ENCODE assay signal across 14 cellular contexts in the genomic region with DNA sequence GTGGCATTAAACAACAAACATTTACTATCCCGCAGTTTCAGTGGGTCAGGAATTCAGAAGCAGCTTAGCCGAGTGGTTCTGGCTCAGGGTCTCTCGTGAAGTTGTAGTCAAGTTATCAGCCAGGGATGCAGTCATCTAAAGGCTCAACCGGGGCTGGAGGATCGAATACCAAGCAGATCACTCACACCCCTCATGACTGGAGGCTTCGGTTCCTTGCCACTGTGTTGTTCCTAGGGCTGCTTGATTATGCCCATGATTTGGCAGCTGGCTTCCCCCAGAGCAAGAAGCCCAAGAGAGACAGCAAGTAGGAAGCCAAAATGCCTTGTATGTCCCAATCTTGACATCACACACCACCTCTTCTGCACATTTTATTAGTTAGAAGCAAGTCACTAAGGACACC. TPM values are rescaled to one million over a fixed set of nuclear protein-coding genes. Genes with fewer than 3 reads are reported as not detected.
DNase-seq lines count a peak whose midpoint lies in the region; ATAC-seq and TF ChIP-seq lines count a peak whose summit lies in the region.
"Had no signal": no experiment of that assay in that cellular context is flagged by ENCODE, and none has a peak within 500 bp of the region (broad histone marks: within the 10 kb centered on the region; RNA-seq: fewer than 3 reads in every experiment).

No MANE protein-coding gene starts in this region.

- H2BK5ac ChIP-seq in neuronal stem cell (ENCODE audit: low read length) = no peak overlapping the region

- H3K9ac ChIP-seq in fibroblast of lung (ENCODE audit: insufficient read depth, low read length) (no peak overlapping the region), neuronal stem cell (ENCODE audit: low read depth, low read length, poor library complexity) (no peak overlapping the region)
- H3K9ac ChIP-seq: BLaER1 treated with 17β-estradiol and CSF1 and Interleukin-3, amounts not matched to agents 10 nM and 100 nM had no signal

- H3K4me1 ChIP-seq in fibroblast of lung (ENCODE audit: control insufficient read depth, extremely low read depth, insufficient read depth, low read length) (peaks cover 9% of the 10 kb centered on the region), right cardiac atrium (ENCODE audit: control insufficient read depth, insufficient read depth, low read length) (no peaks in the 10 kb centered on the region), neuronal stem cell (ENCODE audit: control insufficient read depth in 2 of 2, insufficient read depth in 1 of 2, low read depth in 1 of 2, low read length in 2 of 2) (peaks cover 4 to 5% of the 10 kb centered on the region in 2 donors)

- H2AFZ ChIP-seq in fibroblast of lung (ENCODE audit: low read length) (no peak overlapping the region), neuronal stem cell (ENCODE audit: low read length) (no peak overlapping the region)

- H3K18ac ChIP-seq in neuronal stem cell (ENCODE audit: low read length) = no peak overlapping the region

- H3K14ac ChIP-seq in neuronal stem cell (ENCODE audit: low read length) = no peak overlapping the region

- no peak for ATAC-seq in GM19035 (IDR thresholded peaks at IDR 0.05; ENCODE audit: unreplicated experiment)
- no peak for ATAC-seq in right cardiac atrium
- ATAC-seq: activated CD4-positive, CD25-positive, alpha-beta regulatory T cell treated with anti-CD3 and anti-CD28 coated beads, Interleukin-2, amount 50 U/mL, for 24 hours had no signal

- H3K36me3 ChIP-seq in fibroblast of lung (ENCODE audit: control insufficient read depth, insufficient read depth, low read length) (no peaks in the 10 kb centered on the region), neuronal stem cell (replicated peaks in 1 of 2; ENCODE audit: control insufficient read depth in 2 of 2, insufficient read depth in 2 of 2, low read length in 2 of 2) (no peaks in the 10 kb centered on the region)
- H3K36me3 ChIP-seq: BLaER1 treated with 17β-estradiol and CSF1 and Interleukin-3, amounts not matched to agents 10 nM and 100 nM had no signal

- H2BK12ac ChIP-seq in neuronal stem cell (ENCODE audit: low read length) = no peak overlapping the region

- no peaks in the 10 kb centered on the region for H3K27me3 ChIP-seq in fibroblast of lung (ENCODE audit: control insufficient read depth, insufficient read depth, low read length)
- H3K27me3 ChIP-seq in right cardiac atrium (ENCODE audit: control insufficient read depth, insufficient read depth) = no peaks in the 10 kb centered on the region
- no peaks in the 10 kb centered on the region for H3K27me3 ChIP-seq in neuronal stem cell (ENCODE audit: control insufficient read depth in 3 of 3, insufficient read depth in 3 of 3, low read depth in 1 of 3, low read length in 3 of 3)
- H3K27me3 ChIP-seq: BLaER1 treated with 17β-estradiol and CSF1 and Interleukin-3, amounts not matched to agents 10 nM and 100 nM had no signal

- no peak overlapping the region for H4K91ac ChIP-seq in neuronal stem cell (ENCODE audit: low read depth, low read length, poor library complexity)

- no peak overlapping the region for H2AK5ac ChIP-seq in neuronal stem cell (ENCODE audit: low read depth, low read length)

- DNase-seq in ELR (ENCODE audit: low read depth) = peak; percentile 84
- DNase-seq in RPMI7951 (ENCODE audit: low read depth) = peak; percentile 75
- DNase-seq in fibroblast of lung (ENCODE audit: low read depth in 2 of 2) = peak; percentile 63 to 75
- DNase-seq in renal cortical epithelial cell (ENCODE audit: low read depth) = peak; percentile 83
- no peak for DNase-seq in right cardiac atrium
- DNase-seq in NCI-H1694 (lab: John Stamatoyannopoulos, UW) = no peak
- DNase-seq in neuronal stem cell (ENCODE audit: low spot score) = no peak
- DNase-seq: activated naive CD4-positive, alpha-beta T cell treated with anti-CD3 and anti-CD28 coated beads, Interleukin-2, amount 50 U/mL, for 16 hours; cerebellar nuclear complex; NCI-H1105; stimulated activated CD4-positive, alpha-beta T cell treated with anti-CD3 and anti-CD28 coated beads, Interleukin-15, amount 100 ng/mL, for 24 hours had no signal

- H3K27ac ChIP-seq in fibroblast of lung (ENCODE audit: insufficient read depth, low read length) = no peak overlapping the region
- H3K27ac ChIP-seq in right cardiac atrium (ENCODE audit: low read length) = no peak overlapping the region
- no peak overlapping the region for H3K27ac ChIP-seq in neuronal stem cell (replicated peaks; ENCODE audit: low read length)
- H3K27ac ChIP-seq: BLaER1 treated with 17β-estradiol and CSF1 and Interleukin-3, amounts not matched to agents 10 nM and 100 nM had no signal

- 87% methylated on average over 6 of the region's 6 CpGs for WGBS in right cardiac atrium
- no CpG with 5 or more reads among the region's 6 CpGs for WGBS in neuronal stem cell (ENCODE audit: extremely low coverage in 2 of 2, insufficient read length in 2 of 2, insufficient replicate concordance in 1 of 2), 2 donors

- H4K20me1 ChIP-seq in fibroblast of lung (ENCODE audit: control insufficient read depth, extremely low read depth, insufficient read depth, low read length) = no peaks in the 10 kb centered on the region
- H4K20me1 ChIP-seq: BLaER1 treated with 17β-estradiol and CSF1 and Interleukin-3, amounts not matched to agents 10 nM and 100 nM had no signal

- H3K79me1 ChIP-seq in neuronal stem cell (ENCODE audit: low read depth, low read length) = no peaks in the 10 kb centered on the region

- no peak overlapping the region for H2BK120ac ChIP-seq in neuronal stem cell (ENCODE audit: low read depth, low read length)

- no peak overlapping the region for H3K23ac ChIP-seq in neuronal stem cell (ENCODE audit: low read depth, low read length, poor library complexity)

- no peaks in the 10 kb centered on the region for H3K9me3 ChIP-seq in fibroblast of lung (ENCODE audit: control insufficient read depth, insufficient read depth, low read depth, low read length)
- H3K9me3 ChIP-seq in right cardiac atrium (ENCODE audit: control insufficient read depth, low read length) = no peaks in the 10 kb centered on the region
- no peaks in the 10 kb centered on the region for H3K9me3 ChIP-seq in neuronal stem cell (replicated peaks in 1 of 2; ENCODE audit: control insufficient read depth in 2 of 2, insufficient read depth in 1 of 2, low read depth in 1 of 2, low read length in 2 of 2)
- H3K9me3 ChIP-seq: BLaER1 treated with 17β-estradiol and CSF1 and Interleukin-3, amounts not matched to agents 10 nM and 100 nM had no signal

- no peaks in the 10 kb centered on the region for H3K79me2 ChIP-seq in fibroblast of lung (ENCODE audit: control insufficient read depth, insufficient read depth, low read length)

- no peak overlapping the region for H3K4ac ChIP-seq in neuronal stem cell (ENCODE audit: low read length)

- no peak overlapping the region for H4K8ac ChIP-seq in neuronal stem cell (ENCODE audit: low read depth, low read length)

- H3K4me3 ChIP-seq in fibroblast of lung (replicated peaks in 1 of 4; ENCODE audit: control extremely low read depth in 1 of 4, insufficient read depth in 1 of 4, low read depth in 3 of 4, low read length in 4 of 4) = no peak overlapping the region
- no peak overlapping the region for H3K4me3 ChIP-seq in right cardiac atrium (ENCODE audit: low read length)
- H3K4me3 ChIP-seq in neuronal stem cell (ENCODE audit: low read length in 2 of 2) = no peak overlapping the region
- H3K4me3 ChIP-seq: BLaER1 treated with 17β-estradiol and CSF1 and Interleukin-3, amounts not matched to agents 10 nM and 100 nM had no signal

- TF ChIP-seq CTCF in fibroblast of lung (conservative IDR thresholded peaks at IDR 0.05 in 1 of 2, IDR thresholded peaks at IDR 0.05 in 1 of 2; ENCODE audit: low read depth in 1 of 2, low read length in 2 of 2) = no peak

- H3K4me2 ChIP-seq in fibroblast of lung (ENCODE audit: extremely low read depth, insufficient read depth, low read length) = no peak overlapping the region
- H3K4me2 ChIP-seq in neuronal stem cell (ENCODE audit: insufficient read depth, low read length, poor library complexity, severe bottlenecking) = no peak overlapping the region

- no peak overlapping the region for H2BK15ac ChIP-seq in neuronal stem cell (ENCODE audit: low read length)

- intact Hi-C loops in right cardiac atrium (cut with DNase I) = no loop called here

RNA-seq across cellular contexts. Expression of a gene that starts 33.9 kb away (rescaled TPM):
- 75.6 and 78.0 TPM in 2 replicates for total RNA-seq in RPMI7951 (2014; rRNA removed; shearing (Covaris generic))
- total RNA-seq in fibroblast of lung = 16.9 and 56.1 TPM in 2 replicates
- polyA plus RNA-seq in fibroblast of lung = 25.6 and 59.1 TPM in 2 replicates
- polyA plus RNA-seq in fibroblast of lung (2012) = 23.2 and 42.4 TPM in 2 replicates
- polyA minus RNA-seq in fibroblast of lung (ENCODE audit: low replicate concordance) = 101 and 225 TPM in 2 replicates
- 55.7 and 58.9 TPM in 2 replicates for total RNA-seq in renal cortical epithelial cell
- under 1 TPM; 0.31 to 0.72 (median 0.46) TPM for total RNA-seq in right cardiac atrium
- 0.09 TPM for polyA plus RNA-seq in right cardiac atrium
- 0.01 TPM for polyA plus RNA-seq in neuronal stem cell (2013, experiment 1 of 2)
- polyA plus RNA-seq in neuronal stem cell (2013, experiment 2 of 2) = 0.01 TPM

RNA-seq across cellular contexts. Expression of a gene that starts 46.0 kb away (rescaled TPM):
- 152 and 160 TPM in 2 replicates for total RNA-seq in RPMI7951 (2014; rRNA removed; shearing (Covaris generic))
- total RNA-seq in fibroblast of lung (79.4 and 125 TPM in 2 replicates), renal cortical epithelial cell (0.35 and 6.9 TPM in 2 replicates), right cardiac atrium (under 1 TPM in 3 of 4 donors, not detected in 1; 0.12 to 0.39 (median 0.17) TPM)
- polyA plus RNA-seq in fibroblast of lung (31.6 and 118 TPM in 2 replicates), right cardiac atrium (0.20 TPM)
- polyA plus RNA-seq in fibroblast of lung (2012) = 81.9 and 292 TPM in 2 replicates
- 10.1 and 26.1 TPM in 2 replicates for polyA minus RNA-seq in fibroblast of lung (ENCODE audit: low replicate concordance)
- polyA plus RNA-seq in neuronal stem cell (2013, experiment 1 of 2) = 9.2 TPM
- polyA plus RNA-seq in neuronal stem cell (2013, experiment 2 of 2) = 9.1 TPM

Comparison
In these comparisons a context has a peak if more than half of its experiments do, and no peak if none do; other contexts are left out.
1. DNase-seq: peak in ELR (single experiment), RPMI7951 (single experiment), fibroblast of lung (2 of 2) and renal cortical epithelial cell (single experiment); none in right cardiac atrium (0 of 3), NCI-H1694 (single experiment) and neuronal stem cell (single experiment).
2. RNA of a gene that starts 33.9 kb away (total RNA-seq): 75.6 to 78.0 TPM in RPMI7951, 55.7 to 58.9 TPM in renal cortical epithelial cell and 16.9 to 56.1 TPM in fibroblast of lung; 0.31 to 0.72 TPM in right cardiac atrium; every median in the first group is over 10 times any median in the second.
3. RNA of a gene that starts 46.0 kb away (total RNA-seq): 152 to 160 TPM in RPMI7951 and 79.4 to 125 TPM in fibroblast of lung; 0.35 to 6.9 TPM in renal cortical epithelial cell and 0.12 to 0.39 TPM in right cardiac atrium; every median in the first group is over 10 times any median in the second.